ENCODE assay signal across 1 cellular context in the genomic region with DNA sequence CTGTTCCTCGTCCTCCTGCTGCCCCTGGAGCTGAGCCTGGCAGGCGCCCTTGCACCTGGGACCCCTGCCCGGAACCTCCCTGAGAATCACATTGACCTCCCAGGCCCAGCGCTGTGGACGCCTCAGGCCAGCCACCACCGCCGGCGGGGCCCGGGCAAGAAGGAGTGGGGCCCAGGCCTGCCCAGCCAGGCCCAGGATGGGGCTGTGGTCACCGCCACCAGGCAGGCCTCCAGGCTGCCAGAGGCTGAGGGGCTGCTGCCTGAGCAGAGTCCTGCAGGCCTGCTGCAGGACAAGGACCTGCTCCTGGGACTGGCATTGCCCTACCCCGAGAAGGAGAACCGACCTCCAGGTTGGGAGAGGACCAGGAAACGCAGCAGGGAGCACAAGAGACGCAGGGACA.
TF ChIP-seq lines count a peak whose summit lies in the region.

No MANE protein-coding gene starts in this region.

TF ChIP-seq in H1, 55 proteins besides CTCF, POLR2A, EP300 and RAD21:
- TF ChIP-seq, protein P1, sequence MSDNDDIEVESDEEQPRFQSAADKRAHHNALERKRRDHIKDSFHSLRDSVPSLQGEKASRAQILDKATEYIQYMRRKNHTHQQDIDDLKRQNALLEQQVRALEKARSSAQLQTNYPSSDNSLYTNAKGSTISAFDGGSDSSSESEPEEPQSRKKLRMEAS (IDR thresholded peaks at IDR 0.05): no peak
- TF ChIP-seq, protein P2, sequence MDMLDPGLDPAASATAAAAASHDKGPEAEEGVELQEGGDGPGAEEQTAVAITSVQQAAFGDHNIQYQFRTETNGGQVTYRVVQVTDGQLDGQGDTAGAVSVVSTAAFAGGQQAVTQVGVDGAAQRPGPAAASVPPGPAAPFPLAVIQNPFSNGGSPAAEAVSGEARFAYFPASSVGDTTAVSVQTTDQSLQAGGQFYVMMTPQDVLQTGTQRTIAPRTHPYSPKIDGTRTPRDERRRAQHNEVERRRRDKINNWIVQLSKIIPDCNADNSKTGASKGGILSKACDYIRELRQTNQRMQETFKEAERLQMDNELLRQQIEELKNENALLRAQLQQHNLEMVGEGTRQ (IDR thresholded peaks at IDR 0.05; ENCODE audit: low read length): no peak
- TF ChIP-seq RFX5 (IDR thresholded peaks at IDR 0.05; ENCODE audit: borderline replicate concordance, low read depth, low read length) (no peak), RBBP5 (IDR thresholded peaks at IDR 0.05; ENCODE audit: borderline replicate concordance, low read depth, low read length) (no peak), SAP30 (IDR thresholded peaks at IDR 0.05; ENCODE audit: insufficient read depth, insufficient replicate concordance, low read length) (no peak), RNF2 (IDR thresholded peaks at IDR 0.05; ENCODE audit: borderline replicate concordance, low read depth, low read length, missing control alignments, poor library complexity, severe bottlenecking) (no peak), SUZ12 (IDR thresholded peaks at IDR 0.05; ENCODE audit: low read length) (no peak), EGR1 (IDR thresholded peaks at IDR 0.05; ENCODE audit: borderline replicate concordance, low read depth, low read length) (no peak), TBP (IDR thresholded peaks at IDR 0.05; ENCODE audit: low read depth, low read length) (no peak), TEAD4 (IDR thresholded peaks at IDR 0.05; ENCODE audit: low read depth, low read length) (no peak), EZH2 (IDR thresholded peaks at IDR 0.05; ENCODE audit: low read depth, low read length, severe bottlenecking) (no peak)
